ENCODE assay signal across 9 cellular contexts in genomic region chr2:43132523-43133301, GRCh38.
DNase-seq lines count a peak whose midpoint lies in the region; ATAC-seq and TF ChIP-seq lines count a peak whose summit lies in the region.
"Had no signal": no experiment of that assay in that cellular context is flagged by ENCODE, and none has a peak within 500 bp of the region (broad histone marks: within the 10 kb centered on the region; RNA-seq: fewer than 3 reads in every experiment).

No MANE protein-coding gene starts in this region.

- H3K27ac ChIP-seq in temporal lobe (ENCODE audit: low read depth, low read length): peak overlapping the region; percentile 12

- peaks cover 96% of the 10 kb centered on the region for H3K4me1 Mint-ChIP-seq in activated T-cell treated with anti-CD3 and anti-CD28 coated beads, Interleukin-2, amount 50 U/mL, for 4 hours (ENCODE audit: low read depth)
- peaks cover 98% of the 10 kb centered on the region for H3K4me1 Mint-ChIP-seq in activated B cell treated with CpG ODN at 0.5 μM for 24 hours
- peaks cover 98 to 99% of the 10 kb centered on the region in 2 donors for H3K4me1 Mint-ChIP-seq in immature natural killer cell

- POLR2A ChIA-PET in activated B cell treated with CpG ODN at 0.5 μM for 24 hours (lab: Charles Lee): interaction anchor here (0.6 to 13.4 kb wide), 10 partner anchors 19 to 351 kb away, joined by 3 to 561 read pairs (median 13); partner anchors contain the start of gene ZFP36L2

- H3K27me3 Mint-ChIP-seq in activated T-cell treated with anti-CD3 and anti-CD28 coated beads, Interleukin-2, amount 50 U/mL, for 4 hours (ENCODE audit: low read depth): no peaks in the 10 kb centered on the region
- H3K27me3 Mint-ChIP-seq in activated B cell treated with CpG ODN at 0.5 μM for 24 hours: no peaks in the 10 kb centered on the region
- H3K27me3 Mint-ChIP-seq in immature natural killer cell (ENCODE audit: low read depth in 3 of 3): peaks cover 32 to 44% (median 39%) of the 10 kb centered on the region in 3 donors

- no peak for ATAC-seq in activated T-cell treated with anti-CD3 and anti-CD28 coated beads, Interleukin-2, amount 50 U/mL, for 4 hours
- ATAC-seq in activated B cell treated with CpG ODN at 0.5 μM for 24 hours (ENCODE audit: low read depth) (no peak), GM21825 (IDR thresholded peaks at IDR 0.05; ENCODE audit: unreplicated experiment) (no peak)

- intact Hi-C loops in activated B cell treated with CpG ODN at 0.5 μM for 24 hours (cut with micrococcal nuclease): loop anchor here (5.0 to 10.0 kb wide), 2 partner anchors 160 to 272 kb away; no protein-coding TSS in a partner anchor

- H3K9me3 Mint-ChIP-seq in activated T-cell treated with anti-CD3 and anti-CD28 coated beads, Interleukin-2, amount 50 U/mL, for 4 hours: no peaks in the 10 kb centered on the region
- no peaks in the 10 kb centered on the region for H3K9me3 Mint-ChIP-seq in activated B cell treated with CpG ODN at 0.5 μM for 24 hours
- H3K9me3 Mint-ChIP-seq in immature natural killer cell: no peaks in the 10 kb centered on the region

- DNase-seq in activated T-cell treated with anti-CD3 and anti-CD28 coated beads, Interleukin-2, amount 50 U/mL, for 4 hours: no peak
- DNase-seq in activated T-cell treated with anti-CD3 and anti-CD28 coated beads, Interleukin-2, amount 50 U/mL, for 1 hour: no peak
- no peak for DNase-seq in activated B cell treated with CpG ODN at 0.5 μM for 24 hours
- DNase-seq in immature natural killer cell: peak in 2 of 3 donors; percentile 34 to 42
- no peak for DNase-seq in kidney glomerular epithelial cell (lab: John Stamatoyannopoulos, UW)
- no peak for DNase-seq in T-helper 9 cell
- DNase-seq: NCI-H510A had no signal

- peak overlapping the region; percentile 40 for H3K4me3 Mint-ChIP-seq in activated T-cell treated with anti-CD3 and anti-CD28 coated beads, Interleukin-2, amount 50 U/mL, for 4 hours
- H3K4me3 Mint-ChIP-seq in activated B cell treated with CpG ODN at 0.5 μM for 24 hours (peak overlapping the region; percentile 24), immature natural killer cell (peak overlapping the region; percentile 68 to 77 (median 73))

- TF ChIP-seq CTCF in activated B cell treated with CpG ODN at 0.5 μM for 24 hours (IDR thresholded peaks at IDR 0.05): no peak

- H3K36me3 Mint-ChIP-seq in activated T-cell treated with anti-CD3 and anti-CD28 coated beads, Interleukin-2, amount 50 U/mL, for 4 hours (ENCODE audit: insufficient read depth): no peaks in the 10 kb centered on the region
- H3K36me3 Mint-ChIP-seq in activated B cell treated with CpG ODN at 0.5 μM for 24 hours (ENCODE audit: low read depth) (no peaks in the 10 kb centered on the region), immature natural killer cell (no peaks in the 10 kb centered on the region)

- H3K27ac Mint-ChIP-seq in activated B cell treated with CpG ODN at 0.5 μM for 24 hours (peak overlapping the region; percentile 92), immature natural killer cell (peak overlapping the region; percentile 98 to 100 (median 100))

- CTCF ChIA-PET in activated B cell treated with CpG ODN at 0.5 μM for 24 hours (lab: Charles Lee): interaction anchor here (1.0 to 14.4 kb wide), 6 partner anchors 25 to 351 kb away, joined by 3 to 336 read pairs (median 8); partner anchors contain the start of gene ZFP36L2

Comparison
In these comparisons a context has a peak if more than half of its experiments do, and no peak if none do; other contexts are left out.
1. DNase-seq: peak in immature natural killer cell (2 of 3); none in activated T-cell treated with anti-CD3 and anti-CD28 coated beads, Interleukin-2, amount 50 U/mL, for 4 hours (single experiment), activated T-cell treated with anti-CD3 and anti-CD28 coated beads, Interleukin-2, amount 50 U/mL, for 1 hour (single experiment), activated B cell treated with CpG ODN at 0.5 μM for 24 hours (single experiment), kidney glomerular epithelial cell (single experiment) and T-helper 9 cell (single experiment).
2. Peak in every context shown above with its lines, with median percentiles within 50 percentile points of each other: H3K4me3 Mint-ChIP-seq.